ENCODE assay signal across 8 cellular contexts in the genomic region with DNA sequence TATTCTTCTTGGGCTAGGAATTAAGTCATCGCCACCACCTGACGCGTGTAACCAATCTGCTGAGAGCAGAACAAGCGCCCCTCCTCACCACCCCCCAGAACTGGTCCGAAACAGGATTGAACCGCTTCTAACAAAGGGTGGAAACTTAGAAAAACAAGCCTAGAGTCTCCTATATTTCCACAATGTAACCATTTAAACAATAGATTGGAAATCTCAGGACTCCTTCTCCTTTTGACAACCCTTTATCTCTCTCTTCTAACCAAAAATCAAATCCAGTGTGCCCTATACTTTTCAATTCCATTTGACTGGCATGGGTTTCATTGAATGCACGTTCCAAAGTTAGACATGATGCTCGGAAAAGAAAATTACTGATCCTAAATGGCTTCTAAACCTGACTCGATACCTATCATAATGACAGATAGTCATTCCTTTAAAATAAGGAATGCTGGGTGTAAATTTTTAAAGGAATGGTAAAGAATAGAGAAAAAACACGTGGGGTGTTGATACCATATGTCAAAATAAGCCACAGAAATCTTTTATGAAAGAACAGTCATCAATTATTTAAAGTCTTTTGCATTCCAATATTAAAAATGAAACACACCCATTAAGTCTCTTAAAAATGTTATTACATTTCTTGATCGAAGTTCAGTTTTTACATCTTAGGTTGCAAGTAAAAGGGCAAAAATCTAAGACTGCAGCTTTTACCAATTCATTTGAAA. TPM values are rescaled to one million over a fixed set of nuclear protein-coding genes. Genes with fewer than 3 reads are reported as not detected.
DNase-seq lines count a peak whose midpoint lies in the region; ATAC-seq and TF ChIP-seq lines count a peak whose summit lies in the region.

No MANE protein-coding gene starts in this region.

- H3K4me3 Mint-ChIP-seq in activated CD4-positive, alpha-beta memory T cell treated with anti-CD3 and anti-CD28 coated beads for 36 hours = peak overlapping the region; percentile 86

- H3K27ac Mint-ChIP-seq in activated CD4-positive, alpha-beta memory T cell treated with anti-CD3 and anti-CD28 coated beads for 36 hours = peak overlapping the region; percentile 100

- peak overlapping the region; percentile 83 for H3K4me3 ChIP-seq in GM12865 (ENCODE audit: low read depth, low read length)

- CTCF ChIA-PET in activated CD4-positive, alpha-beta memory T cell treated with anti-CD3 and anti-CD28 coated beads for 36 hours (lab: Charles Lee) = interaction anchor here (0.6 to 6.0 kb wide), 3 partner anchors 69 to 219 kb away, joined by 3 to 164 read pairs (median 5); no protein-coding TSS in a partner anchor

- no peaks in the 10 kb centered on the region for H3K9me3 Mint-ChIP-seq in activated CD4-positive, alpha-beta memory T cell treated with anti-CD3 and anti-CD28 coated beads for 36 hours

- H3K27me3 Mint-ChIP-seq in activated CD4-positive, alpha-beta memory T cell treated with anti-CD3 and anti-CD28 coated beads for 36 hours = no peaks in the 10 kb centered on the region

- POLR2A ChIA-PET in activated CD4-positive, alpha-beta memory T cell treated with anti-CD3 and anti-CD28 coated beads for 36 hours (lab: Charles Lee) = interaction anchor here (1.4 to 4.0 kb wide), 4 partner anchors 9 to 102 kb away, joined by 3 to 62 read pairs (median 20); no protein-coding TSS in a partner anchor

- H3K36me3 Mint-ChIP-seq in activated CD4-positive, alpha-beta memory T cell treated with anti-CD3 and anti-CD28 coated beads for 36 hours = peaks cover 26% of the 10 kb centered on the region

- peaks cover 27% of the 10 kb centered on the region for H3K4me1 Mint-ChIP-seq in activated CD4-positive, alpha-beta memory T cell treated with anti-CD3 and anti-CD28 coated beads for 36 hours (ENCODE audit: low read depth)

- TF ChIP-seq CTCF in GM12865 (IDR thresholded peaks at IDR 0.05; ENCODE audit: insufficient read depth, low read depth, low read length, missing control alignments) = no peak

- intact Hi-C loops in activated CD4-positive, alpha-beta memory T cell treated with anti-CD3 and anti-CD28 coated beads for 36 hours (cut with micrococcal nuclease) = loop anchor here (2.0 to 5.0 kb wide), 2 partner anchors 115 to 853 kb away; partner anchors contain the start of gene LYSMD3

- ATAC-seq in HG03354 (IDR thresholded peaks at IDR 0.05; ENCODE audit: poor library complexity, severe bottlenecking, unreplicated experiment) = peak; percentile 24
- ATAC-seq in GM19023 (IDR thresholded peaks at IDR 0.05; ENCODE audit: unreplicated experiment) = no peak

- DNase-seq in GM12865 (ENCODE audit: low read depth) (peak; percentile 93), NCI-H774 (lab: John Stamatoyannopoulos, UW) (peak; percentile 82), medulla oblongata (ENCODE audit: extremely low spot score) (peak; percentile 98)
- peak; percentile 90 for DNase-seq in activated CD4-positive, alpha-beta memory T cell treated with anti-CD3 and anti-CD28 coated beads for 36 hours
- peak; percentile 72 for DNase-seq in effector CD8-positive, alpha-beta T cell (lab: John Stamatoyannopoulos, UW)
- peak; percentile 48 to 63 (median 61) for DNase-seq in stimulated activated CD4-positive, alpha-beta T cell treated with anti-CD3 and anti-CD28 coated beads, TNF-alpha, amount 100 ng/mL, for 48 hours (ENCODE audit: low read depth in 3 of 3)

RNA-seq across cellular contexts. Expression of gene ARRDC3, which starts 1.2 kb away (rescaled TPM):
- 10 to 100 TPM; 17.9 to 19.0 TPM for total RNA-seq in activated CD4-positive, alpha-beta memory T cell treated with anti-CD3 and anti-CD28 coated beads for 36 hours
